In the genomic region with DNA sequence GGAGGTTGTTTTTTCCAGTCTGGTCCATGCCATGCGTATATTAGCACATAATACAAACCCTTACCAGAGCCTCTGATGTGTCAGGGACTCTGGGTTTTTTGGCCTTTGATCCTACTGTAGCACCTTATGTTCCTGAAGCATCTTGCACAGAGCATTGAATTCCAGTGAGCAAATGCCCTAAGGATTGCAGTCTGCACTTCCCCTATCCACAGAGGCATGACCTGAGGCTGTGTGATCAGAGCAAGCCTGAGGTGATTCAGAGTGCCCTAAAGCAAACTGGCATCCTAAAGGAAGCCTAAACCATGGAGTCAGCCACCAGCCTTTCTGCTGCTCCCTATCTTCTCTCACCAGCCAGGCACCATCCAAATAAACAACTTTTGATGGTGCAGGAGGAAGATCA, we compare ENCODE assay signal across 19 cellular contexts. TPM values are rescaled to one million over a fixed set of nuclear protein-coding genes. Genes with fewer than 3 reads are reported as not detected.
A peak's percentile ranks its signal among the peaks of the same experiment; 100 is the strongest.
DNase-seq lines count a peak whose midpoint lies in the region; ATAC-seq and TF ChIP-seq lines count a peak whose summit lies in the region.
"Had no signal": no experiment of that assay in that cellular context is flagged by ENCODE, and none has a peak within 500 bp of the region (broad histone marks: within the 10 kb centered on the region; RNA-seq: fewer than 3 reads in every experiment).

No MANE protein-coding gene starts in this region.

- intact Hi-C loops in mammary epithelial cell (cut with micrococcal nuclease) = no loop called here
- intact Hi-C loops in breast epithelium (cut with DNase I; ENCODE audit: low total_unique reads) = no loop called here

- H3K27ac ChIP-seq in mammary epithelial cell (ENCODE audit: insufficient read depth, low read depth, low read length) (no peak overlapping the region), breast epithelium (no peak overlapping the region), RWPE1 (peak overlapping the region; percentile 39), foreskin keratinocyte (no peak overlapping the region)
- H3K27ac ChIP-seq: transverse colon had no signal

- H3K79me2 ChIP-seq in mammary epithelial cell (ENCODE audit: insufficient read depth, low read length) = no peaks in the 10 kb centered on the region

- POLR2A ChIA-PET in RWPE1 (lab: Yijun Ruan, JAX; ENCODE audit: low non-redundant PET) = no interaction called here

- WGBS in mammary epithelial cell (ENCODE audit: low coverage, missing lambda C conversion rate) = 63% methylated on average over 1 of the region's 1 CpG

- in situ Hi-C loops in mammary epithelial cell (cut with MboI; ENCODE audit: low sequenced_read_pairs in 2 of 2) = no loop called here

- no peak overlapping the region for H3K4me3 ChIP-seq in mammary epithelial cell (replicated peaks in 1 of 3; ENCODE audit: insufficient read depth in 1 of 3, low read depth in 2 of 3, low read length in 3 of 3)
- H3K4me3 ChIP-seq in breast epithelium = no peak overlapping the region
- H3K4me3 ChIP-seq: heart right ventricle, transverse colon had no signal

- H3K9ac ChIP-seq in mammary epithelial cell (ENCODE audit: insufficient read depth, low read length) = no peak overlapping the region

- no peaks in the 10 kb centered on the region for H3K36me3 ChIP-seq in mammary epithelial cell (ENCODE audit: insufficient read depth, low read length)
- no peaks in the 10 kb centered on the region for H3K36me3 ChIP-seq in breast epithelium
- H3K36me3 ChIP-seq: transverse colon had no signal

- H3K4me1 ChIP-seq in mammary epithelial cell (ENCODE audit: insufficient read depth, low read length) (peaks cover 14% of the 10 kb centered on the region), breast epithelium (no peaks in the 10 kb centered on the region), foreskin keratinocyte (peaks cover 5% of the 10 kb centered on the region)
- H3K4me1 ChIP-seq: transverse colon had no signal

- DNase-seq in mammary epithelial cell (peak; percentile 58), breast epithelium (ENCODE audit: low spot score in 2 of 2) (no peak), RWPE1 (ENCODE audit: low spot score) (no peak), foreskin keratinocyte (peak; percentile 47 to 69), osteocyte (ENCODE audit: extremely low spot score, unreplicated experiment) (no peak)
- DNase-seq: activated CD4-positive, alpha-beta T cell treated with anti-CD3 and anti-CD28 coated beads, Interleukin-2, amount 50 U/mL, for 1 hour; activated naive CD4-positive, alpha-beta T cell treated with anti-CD3 and anti-CD28 coated beads, Interleukin-2, amount 10 ng/mL, durations not matched to agents 7 days and 5 days; activated T-cell treated with anti-CD3 and anti-CD28 coated beads for 4 hours; CD4-positive, CD25-positive, alpha-beta regulatory T cell; erythroblast; heart right ventricle; NCI-H1092; NCI-H2081; NCI-H524 treated with DMSO at 0.1 percent for 48 hours; stimulated activated naive CD8-positive, alpha-beta T cell treated with anti-CD3 and anti-CD28 coated beads, Interleukin-15, Interleukin-2, amounts not matched to agents 100 U/mL and 50 U/mL, for 24 hours; transverse colon had no signal

- no TSS peak for BruUV-seq in mammary epithelial cell (replicated peaks; lab: Mats Ljungman, UMichigan)

- TF ChIP-seq CTCF in mammary epithelial cell (conservative IDR thresholded peaks at IDR 0.05 in 1 of 2, IDR thresholded peaks at IDR 0.05 in 1 of 2; ENCODE audit: extremely low read depth in 1 of 2, insufficient read depth in 1 of 2, low read depth in 1 of 2, low read length in 2 of 2) (no peak), breast epithelium (IDR thresholded peaks at IDR 0.05) (no peak), RWPE1 (conservative IDR thresholded peaks at IDR 0.05; ENCODE audit: low read depth) (no peak), foreskin keratinocyte (conservative IDR thresholded peaks at IDR 0.05) (no peak), osteocyte (IDR thresholded peaks at IDR 0.05) (no peak)

- H3K4me2 ChIP-seq in mammary epithelial cell (ENCODE audit: insufficient read depth, low read depth, low read length) = no peak overlapping the region

- CTCF ChIA-PET in mammary epithelial cell (lab: Charles Lee; ENCODE audit: low non-redundant PET) (no interaction called here), RWPE1 (lab: Yijun Ruan, JAX) (interaction anchor here (0.6 kb wide), 1 partner anchor 7 kb away, joined by 4 read pairs; no protein-coding TSS in a partner anchor)

- H3K4me3 Mint-ChIP-seq in osteocyte (ENCODE audit: unreplicated experiment) = no peak overlapping the region
- H3K4me3 Mint-ChIP-seq: activated naive CD4-positive, alpha-beta T cell treated with anti-CD3 and anti-CD28 coated beads, Interleukin-2, amount 10 ng/mL, durations not matched to agents 7 days and 5 days; CD4-positive, CD25-positive, alpha-beta regulatory T cell had no signal

- H3K4me1 Mint-ChIP-seq in osteocyte (ENCODE audit: unreplicated experiment) = peaks cover 18% of the 10 kb centered on the region
- H3K4me1 Mint-ChIP-seq: activated naive CD4-positive, alpha-beta T cell treated with anti-CD3 and anti-CD28 coated beads, Interleukin-2, amount 10 ng/mL, durations not matched to agents 7 days and 5 days; CD4-positive, CD25-positive, alpha-beta regulatory T cell had no signal

- no peaks in the 10 kb centered on the region for H3K36me3 Mint-ChIP-seq in osteocyte (ENCODE audit: unreplicated experiment)
- H3K36me3 Mint-ChIP-seq: activated naive CD4-positive, alpha-beta T cell treated with anti-CD3 and anti-CD28 coated beads, Interleukin-2, amount 10 ng/mL, durations not matched to agents 7 days and 5 days had no signal

- no peaks in the 10 kb centered on the region for H3K27me3 ChIP-seq in mammary epithelial cell (ENCODE audit: insufficient read depth, low read length)
- no peaks in the 10 kb centered on the region for H3K27me3 ChIP-seq in breast epithelium
- no peaks in the 10 kb centered on the region for H3K27me3 ChIP-seq in foreskin keratinocyte
- H3K27me3 ChIP-seq: heart right ventricle, transverse colon had no signal

- no peak for TF ChIP-seq POLR2A in breast epithelium (IDR thresholded peaks at IDR 0.05)

- no peak overlapping the region for H2AFZ ChIP-seq in mammary epithelial cell (ENCODE audit: low read depth, low read length)

- no peak overlapping the region for H3K27ac Mint-ChIP-seq in osteocyte (ENCODE audit: unreplicated experiment)
- H3K27ac Mint-ChIP-seq: activated naive CD4-positive, alpha-beta T cell treated with anti-CD3 and anti-CD28 coated beads, Interleukin-2, amount 10 ng/mL, durations not matched to agents 7 days and 5 days; CD4-positive, CD25-positive, alpha-beta regulatory T cell had no signal

- H3K9me3 Mint-ChIP-seq in osteocyte (ENCODE audit: unreplicated experiment) = no peaks in the 10 kb centered on the region
- H3K9me3 Mint-ChIP-seq: activated naive CD4-positive, alpha-beta T cell treated with anti-CD3 and anti-CD28 coated beads, Interleukin-2, amount 10 ng/mL, durations not matched to agents 7 days and 5 days; CD4-positive, CD25-positive, alpha-beta regulatory T cell had no signal

- no peaks in the 10 kb centered on the region for H4K20me1 ChIP-seq in mammary epithelial cell (ENCODE audit: insufficient read depth, low read length)

- no peaks in the 10 kb centered on the region for H3K9me3 ChIP-seq in mammary epithelial cell (replicated peaks; ENCODE audit: insufficient read depth, low read length)
- H3K9me3 ChIP-seq in breast epithelium = no peaks in the 10 kb centered on the region
- H3K9me3 ChIP-seq: heart right ventricle, transverse colon had no signal

- H3K27me3 Mint-ChIP-seq in osteocyte (ENCODE audit: unreplicated experiment) = no peaks in the 10 kb centered on the region
- H3K27me3 Mint-ChIP-seq: activated naive CD4-positive, alpha-beta T cell treated with anti-CD3 and anti-CD28 coated beads, Interleukin-2, amount 10 ng/mL, durations not matched to agents 7 days and 5 days; CD4-positive, CD25-positive, alpha-beta regulatory T cell had no signal

- dilution Hi-C loops in mammary epithelial cell (cut with HindIII; ENCODE audit: low sequenced_read_pairs) = no loop called here

- peak; percentile 77 for ATAC-seq in foreskin keratinocyte
- ATAC-seq in HG03439 (IDR thresholded peaks at IDR 0.05; ENCODE audit: unreplicated experiment) = no peak
- ATAC-seq in GM21526 (IDR thresholded peaks at IDR 0.05; ENCODE audit: low FRiP score, unreplicated experiment) = no peak
- ATAC-seq in HG02840 (IDR thresholded peaks at IDR 0.05; ENCODE audit: low FRiP score, unreplicated experiment) = no peak
- ATAC-seq: stimulated activated naive CD8-positive, alpha-beta T cell treated with anti-CD3 and anti-CD28 coated beads, Interleukin-15, Interleukin-2, amounts not matched to agents 100 U/mL and 50 U/mL, for 24 hours had no signal

RNA-seq across cellular contexts. Expression of a gene that starts 41.3 kb away (rescaled TPM):
- total RNA-seq in mammary epithelial cell (100 to 1,000 TPM in 1 of 2 donors, 10 to 100 TPM in 1; 38.2 to 133 TPM), breast epithelium (10 to 100 TPM in 1 of 3 donors, 1 to 10 TPM in 1, under 1 TPM in 1; 0.96 to 10.5 (median 2.5) TPM), foreskin keratinocyte (9.1 and 15.1 TPM in 2 replicates), osteocyte (0.89 and 1.6 TPM in 2 replicates)
- polyA plus RNA-seq in mammary epithelial cell (58.0 TPM), foreskin keratinocyte (4.8 and 9.0 TPM in 2 replicates)
- polyA minus RNA-seq in mammary epithelial cell = 61.2 TPM

Comparison
In these comparisons a context has a peak if more than half of its experiments do, and no peak if none do; other contexts are left out.
1. DNase-seq: peak in mammary epithelial cell (single experiment) and foreskin keratinocyte (2 of 2); none in breast epithelium (0 of 2), RWPE1 (single experiment) and osteocyte (single experiment).